ENCODE assay signal across 15 cellular contexts in the genomic region with DNA sequence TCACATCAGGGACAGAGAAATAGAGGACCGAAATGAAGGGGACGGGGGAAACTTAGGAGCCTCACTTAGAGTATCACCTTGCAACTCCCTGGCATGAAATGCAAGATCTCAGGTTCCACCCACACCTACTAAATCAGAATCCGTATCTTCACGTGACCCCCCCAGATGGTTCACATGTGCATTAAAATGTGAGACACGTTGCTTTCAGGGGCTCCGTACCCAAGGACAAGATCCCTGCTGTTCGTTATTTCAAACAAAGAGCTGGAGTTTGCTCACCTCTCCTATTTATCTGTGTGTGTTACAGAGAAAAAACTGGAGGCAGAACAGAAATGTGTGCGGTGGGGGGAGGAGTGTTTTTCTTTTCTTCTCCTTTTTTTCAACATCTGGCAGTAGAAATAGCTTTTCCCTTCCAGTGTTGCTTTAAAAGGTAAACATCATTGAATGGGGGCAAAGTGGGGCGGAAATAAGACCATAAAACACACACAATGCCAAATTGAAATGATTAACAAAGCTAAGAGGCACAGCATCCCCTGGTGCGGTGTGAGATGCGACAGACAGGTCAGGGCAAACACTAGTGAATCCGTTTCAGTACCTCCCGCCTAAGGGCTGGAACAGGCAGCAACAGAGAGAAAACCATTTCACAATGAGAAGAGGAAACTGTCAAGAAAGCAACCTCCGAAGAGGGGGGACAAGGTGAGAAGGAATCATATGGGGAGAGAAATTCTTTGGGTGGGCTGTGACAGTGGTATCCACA.
A peak's percentile ranks its signal among the peaks of the same experiment; 100 is the strongest.
DNase-seq lines count a peak whose midpoint lies in the region; ATAC-seq, FAIRE-seq and TF ChIP-seq lines count a peak whose summit lies in the region.
"Had no signal": no experiment of that assay in that cellular context is flagged by ENCODE, and none has a peak within 500 bp of the region (broad histone marks: within the 10 kb centered on the region; RNA-seq: fewer than 3 reads in every experiment).

No MANE protein-coding gene starts in this region.

- peaks cover 0 to 32% of the 10 kb centered on the region in 2 experiments; a peak in 3 of 5 replicates for H3K27me3 ChIP-seq in HepG2 (ENCODE audit: control insufficient read depth in 1 of 2, insufficient read depth in 2 of 2, low read length in 2 of 2)
- H3K27me3 ChIP-seq in right lobe of liver = no peaks in the 10 kb centered on the region
- peaks cover 3% of the 10 kb centered on the region for H3K27me3 ChIP-seq in fibroblast of lung (ENCODE audit: control insufficient read depth, insufficient read depth, low read length)

- intact Hi-C loops in HepG2 (cut with micrococcal nuclease; ENCODE audit: unreplicated experiment) (no loop called here), right lobe of liver (cut with DNase I) (no loop called here)
- intact Hi-C loops in activated CD4-positive, alpha-beta memory T cell treated with anti-CD3 and anti-CD28 coated beads for 36 hours (cut with micrococcal nuclease) = no loop called here

- no peaks in the 10 kb centered on the region for H3K4me1 Mint-ChIP-seq in activated CD4-positive, alpha-beta memory T cell treated with anti-CD3 and anti-CD28 coated beads for 36 hours (ENCODE audit: low read depth)
- H3K4me1 Mint-ChIP-seq: activated CD4-positive, alpha-beta T cell treated with anti-CD3 and anti-CD28 coated beads, Interleukin-2, amount 10 ng/mL, durations not matched to agents 7 days and 5 days; CD4-positive, alpha-beta memory T cell; immature natural killer cell had no signal

- TF ChIP-seq POLR2A in HepG2 (IDR thresholded peaks at IDR 0.05; ENCODE audit: insufficient read depth in 1 of 2, low read depth in 2 of 2, low read length in 2 of 2) (no peak), right lobe of liver (IDR thresholded peaks at IDR 0.05) (no peak)

- H3K9ac ChIP-seq in HepG2 (ENCODE audit: insufficient read depth, low read depth, low read length) (no peak overlapping the region), fibroblast of lung (ENCODE audit: insufficient read depth, low read length) (no peak overlapping the region)

- FAIRE-seq in HepG2 (lab: Jason Lieb, UNC) = no peak

- TF ChIP-seq EP300 in HepG2 (IDR thresholded peaks at IDR 0.05; ENCODE audit: low read depth in 2 of 2, low read length in 2 of 2) (no peak), HepG2 (CRISPR knock-in tag; IDR thresholded peaks at IDR 0.05; ENCODE audit: borderline replicate concordance) (no peak)

- H3K27me3 Mint-ChIP-seq in activated CD4-positive, alpha-beta memory T cell treated with anti-CD3 and anti-CD28 coated beads for 36 hours = peaks cover 6% of the 10 kb centered on the region
- H3K27me3 Mint-ChIP-seq: activated CD4-positive, alpha-beta T cell treated with anti-CD3 and anti-CD28 coated beads, Interleukin-2, amount 10 ng/mL, durations not matched to agents 7 days and 5 days had no signal

- H3K36me3 ChIP-seq in HepG2 (replicated peaks in 1 of 2; ENCODE audit: control insufficient read depth in 1 of 2, insufficient read depth in 2 of 2, low read length in 2 of 2) = no peaks in the 10 kb centered on the region
- H3K36me3 ChIP-seq in right lobe of liver = no peaks in the 10 kb centered on the region
- no peaks in the 10 kb centered on the region for H3K36me3 ChIP-seq in fibroblast of lung (ENCODE audit: control insufficient read depth, insufficient read depth, low read length)

- no peak overlapping the region for H2AFZ ChIP-seq in HepG2 (ENCODE audit: low read length)
- no peak overlapping the region for H2AFZ ChIP-seq in fibroblast of lung (ENCODE audit: low read length)

- WGBS in HepG2 (ENCODE audit: low lambda C conversion rate) = 31% methylated on average over 14 of the region's 14 CpGs
- 18% methylated on average over 14 of the region's 14 CpGs for WGBS in right lobe of liver (ENCODE audit: insufficient coverage, low coverage, low lambda C conversion rate, missing lambda C conversion rate)

- no peak for ATAC-seq in HepG2
- no peak for ATAC-seq in right lobe of liver
- ATAC-seq: body of pancreas had no signal

- BruUV-seq in HepG2 (replicated peaks; lab: Mats Ljungman, UMichigan) = no TSS peak

- no peak overlapping the region for H3K27ac Mint-ChIP-seq in activated CD4-positive, alpha-beta memory T cell treated with anti-CD3 and anti-CD28 coated beads for 36 hours
- H3K27ac Mint-ChIP-seq: activated CD4-positive, alpha-beta T cell treated with anti-CD3 and anti-CD28 coated beads, Interleukin-2, amount 10 ng/mL, durations not matched to agents 7 days and 5 days; immature natural killer cell had no signal

- H3K36me3 Mint-ChIP-seq in activated CD4-positive, alpha-beta memory T cell treated with anti-CD3 and anti-CD28 coated beads for 36 hours = no peaks in the 10 kb centered on the region
- H3K36me3 Mint-ChIP-seq: CD4-positive, alpha-beta memory T cell; immature natural killer cell had no signal

- POLR2A ChIA-PET in HepG2 (lab: Yijun Ruan, JAX) = no interaction called here
- POLR2A ChIA-PET in activated CD4-positive, alpha-beta memory T cell treated with anti-CD3 and anti-CD28 coated beads for 36 hours (lab: Charles Lee) = no interaction called here

- H3K4me2 ChIP-seq in HepG2 (ENCODE audit: low read depth, low read length) (no peak overlapping the region), fibroblast of lung (ENCODE audit: extremely low read depth, insufficient read depth, low read length) (peak overlapping the region; percentile 5)

- H3K4me3 ChIP-seq in HepG2 (replicated peaks in 1 of 3; ENCODE audit: insufficient read depth in 1 of 3, low read depth in 2 of 3, low read length in 3 of 3) = no peak overlapping the region
- no peak overlapping the region for H3K4me3 ChIP-seq in right lobe of liver
- no peak overlapping the region for H3K4me3 ChIP-seq in fibroblast of lung (replicated peaks in 1 of 4; ENCODE audit: control extremely low read depth in 1 of 4, insufficient read depth in 1 of 4, low read depth in 3 of 4, low read length in 4 of 4)
- H3K4me3 ChIP-seq: body of pancreas had no signal

- CTCF ChIA-PET in HepG2 (lab: Yijun Ruan, JAX; ENCODE audit: low intra/inter-chr PET ratio, low total read pairs) = no interaction called here
- CTCF ChIA-PET in activated CD4-positive, alpha-beta memory T cell treated with anti-CD3 and anti-CD28 coated beads for 36 hours (lab: Charles Lee) = interaction anchor here (0.7 kb wide), 1 partner anchor 1423 kb away, joined by 3 read pairs; no protein-coding TSS in a partner anchor

- no peak overlapping the region for H3K4me3 Mint-ChIP-seq in activated CD4-positive, alpha-beta memory T cell treated with anti-CD3 and anti-CD28 coated beads for 36 hours
- H3K4me3 Mint-ChIP-seq: activated CD4-positive, alpha-beta T cell treated with anti-CD3 and anti-CD28 coated beads, Interleukin-2, amount 10 ng/mL, durations not matched to agents 7 days and 5 days; CD4-positive, alpha-beta memory T cell; immature natural killer cell had no signal

- no peaks in the 10 kb centered on the region for H3K9me3 Mint-ChIP-seq in activated CD4-positive, alpha-beta memory T cell treated with anti-CD3 and anti-CD28 coated beads for 36 hours

- no peak for TF ChIP-seq CTCF in HepG2 (CRISPR knock-in tag; IDR thresholded peaks at IDR 0.05)
- TF ChIP-seq CTCF in right lobe of liver (IDR thresholded peaks at IDR 0.05) = no peak
- TF ChIP-seq CTCF in fibroblast of lung (conservative IDR thresholded peaks at IDR 0.05 in 1 of 2, IDR thresholded peaks at IDR 0.05 in 1 of 2; ENCODE audit: low read depth in 1 of 2, low read length in 2 of 2) = no peak

- H4K20me1 ChIP-seq in HepG2 (ENCODE audit: insufficient read depth, low read length) = no peaks in the 10 kb centered on the region
- H4K20me1 ChIP-seq in fibroblast of lung (ENCODE audit: control insufficient read depth, extremely low read depth, insufficient read depth, low read length) = no peaks in the 10 kb centered on the region

- no peak for DNase-seq in HepG2 (ENCODE audit: low spot score)
- no peak for DNase-seq in right lobe of liver
- DNase-seq in NCI-H2171 treated with DMSO at 0.1 percent for 48 hours (lab: John Stamatoyannopoulos, UW) = peak; percentile 95
- DNase-seq in fibroblast of lung (ENCODE audit: low read depth in 2 of 2) = no peak
- DNase-seq in activated CD4-positive, alpha-beta memory T cell treated with anti-CD3 and anti-CD28 coated beads for 36 hours = no peak
- DNase-seq in GM19238 (ENCODE audit: insufficient read length, low spot score) = no peak
- no peak for DNase-seq in activated CD4-positive, alpha-beta T cell treated with anti-CD3 and anti-CD28 coated beads for 1 hour
- no peak for DNase-seq in A172 (ENCODE audit: low spot score)
- DNase-seq: activated CD4-positive, alpha-beta T cell treated with anti-CD3 and anti-CD28 coated beads, Interleukin-2, amount 10 ng/mL, durations not matched to agents 7 days and 5 days; activated naive CD4-positive, alpha-beta T cell treated with anti-CD3 and anti-CD28 coated beads, Interleukin-2, amount 50 U/mL, for 16 hours; activated T-cell treated with anti-CD3 and anti-CD28 coated beads, Interleukin-2, amount 50 U/mL, for 1 hour; body of pancreas; CD4-positive, alpha-beta memory T cell; immature natural killer cell; retina had no signal

- TF ChIP-seq RAD21 in HepG2 (CRISPR knock-in tag; IDR thresholded peaks at IDR 0.05) = no peak

- in situ Hi-C loops in HepG2 (cut with HindIII; ENCODE audit: extremely low pct_ligation_motif_present, low pct_unique_long_range_greater_than_20kb) = no loop called here

- H3K27ac ChIP-seq in HepG2 (ENCODE audit: extremely low read length, insufficient read depth, low read length) (no peak overlapping the region), right lobe of liver (no peak overlapping the region), fibroblast of lung (ENCODE audit: insufficient read depth, low read length) (no peak overlapping the region)
- H3K27ac ChIP-seq: body of pancreas had no signal

- H3K79me2 ChIP-seq in HepG2 (ENCODE audit: insufficient read depth, low read length) (no peaks in the 10 kb centered on the region), fibroblast of lung (ENCODE audit: control insufficient read depth, insufficient read depth, low read length) (no peaks in the 10 kb centered on the region)

- no peaks in the 10 kb centered on the region for H3K9me3 ChIP-seq in HepG2 (ENCODE audit: low read length)
- H3K9me3 ChIP-seq in right lobe of liver = no peaks in the 10 kb centered on the region
- no peaks in the 10 kb centered on the region for H3K9me3 ChIP-seq in fibroblast of lung (ENCODE audit: control insufficient read depth, insufficient read depth, low read depth, low read length)
- H3K9me3 ChIP-seq: body of pancreas had no signal

- peaks cover 10% of the 10 kb centered on the region for H3K4me1 ChIP-seq in HepG2 (ENCODE audit: insufficient read depth, low read length)
- no peaks in the 10 kb centered on the region for H3K4me1 ChIP-seq in right lobe of liver
- no peaks in the 10 kb centered on the region for H3K4me1 ChIP-seq in fibroblast of lung (ENCODE audit: control insufficient read depth, extremely low read depth, insufficient read depth, low read length)
- H3K4me1 ChIP-seq: body of pancreas had no signal
